Comparison of ENCODE assay signal across 17 cellular contexts in genomic region chr9:98916660-98917059, GRCh38. TPM values are rescaled to one million over a fixed set of nuclear protein-coding genes. Genes with fewer than 3 reads are reported as not detected.
DNase-seq lines count a peak whose midpoint lies in the region; ATAC-seq and TF ChIP-seq lines count a peak whose summit lies in the region.
"Had no signal": no experiment of that assay in that cellular context is flagged by ENCODE, and none has a peak within 500 bp of the region (broad histone marks: within the 10 kb centered on the region; RNA-seq: fewer than 3 reads in every experiment).

No MANE protein-coding gene starts in this region.

- no peak overlapping the region for H2AFZ ChIP-seq in trophoblast cell (ENCODE audit: insufficient read depth, low read length, poor library complexity)

- H3K23ac ChIP-seq in mesendoderm (ENCODE audit: low read length) (no peak overlapping the region), trophoblast cell (ENCODE audit: low read length) (no peak overlapping the region)

- H2BK120ac ChIP-seq in mesendoderm (ENCODE audit: low read depth, low read length) (no peak overlapping the region), trophoblast cell (ENCODE audit: insufficient read depth, low read length, poor library complexity) (no peak overlapping the region)

- ATAC-seq in upper lobe of right lung (peak; percentile 35), GM19467 (IDR thresholded peaks at IDR 0.05; ENCODE audit: unreplicated experiment) (no peak)
- ATAC-seq: activated T-helper 17 cell treated with anti-CD3 and anti-CD28 coated beads, Interleukin-2, amount 50 U/mL, for 72 hours; naive thymus-derived CD8-positive, alpha-beta T cell had no signal

- H3K27me3 ChIP-seq in mesendoderm (ENCODE audit: insufficient read depth, low read length, poor library complexity) (no peaks in the 10 kb centered on the region), upper lobe of right lung (no peaks in the 10 kb centered on the region), trophoblast cell (ENCODE audit: insufficient read depth, low read length) (no peaks in the 10 kb centered on the region)
- H3K27me3 ChIP-seq: tibial artery had no signal

- H3K4me2 ChIP-seq in mesendoderm (ENCODE audit: low read length) = no peak overlapping the region
- no peak overlapping the region for H3K4me2 ChIP-seq in trophoblast cell (ENCODE audit: low read length)

- H3K79me1 ChIP-seq in mesendoderm (ENCODE audit: low read length) = no peaks in the 10 kb centered on the region
- H3K79me1 ChIP-seq in trophoblast cell (ENCODE audit: low read length) = no peaks in the 10 kb centered on the region

- H3K4me1 ChIP-seq in mesendoderm (ENCODE audit: control insufficient read depth, low read depth, low read length) = no peaks in the 10 kb centered on the region
- peaks cover 11% of the 10 kb centered on the region for H3K4me1 ChIP-seq in upper lobe of right lung
- H3K4me1 ChIP-seq in trophoblast cell (ENCODE audit: control insufficient read depth in 1 of 2, insufficient read depth in 2 of 2, low read length in 2 of 2) = no peaks in the 10 kb centered on the region

- H3K36me3 ChIP-seq in mesendoderm (ENCODE audit: control insufficient read depth, insufficient read depth, low read length) = no peaks in the 10 kb centered on the region
- H3K36me3 ChIP-seq in upper lobe of right lung = no peaks in the 10 kb centered on the region
- H3K36me3 ChIP-seq in trophoblast cell (ENCODE audit: control insufficient read depth in 1 of 2, insufficient read depth in 2 of 2, low read length in 2 of 2) = no peaks in the 10 kb centered on the region
- H3K36me3 ChIP-seq: tibial artery had no signal

- no peak overlapping the region for H2BK15ac ChIP-seq in mesendoderm (replicated peaks; ENCODE audit: low read depth)

- H3K4ac ChIP-seq in mesendoderm (ENCODE audit: low read depth, low read length) = no peak overlapping the region
- H3K4ac ChIP-seq in trophoblast cell (ENCODE audit: low read depth, low read length) = no peak overlapping the region

- TF ChIP-seq CTCF in fibroblast of the aortic adventitia (IDR thresholded peaks at IDR 0.05; ENCODE audit: insufficient read depth, low read length) (no peak), upper lobe of right lung (IDR thresholded peaks at IDR 0.05) (no peak)

- no peaks in the 10 kb centered on the region for H3K79me2 ChIP-seq in mesendoderm (ENCODE audit: control insufficient read depth, insufficient read depth, low read length)
- no peaks in the 10 kb centered on the region for H3K79me2 ChIP-seq in trophoblast cell (ENCODE audit: control insufficient read depth, insufficient read depth, low read length, poor library complexity)

- H4K12ac ChIP-seq in trophoblast cell (ENCODE audit: low read depth, low read length) = no peak overlapping the region

- no peak overlapping the region for H3K14ac ChIP-seq in trophoblast cell (ENCODE audit: low read length)

- no peaks in the 10 kb centered on the region for H3K9me3 ChIP-seq in upper lobe of right lung
- no peaks in the 10 kb centered on the region for H3K9me3 ChIP-seq in trophoblast cell (ENCODE audit: insufficient read depth, low read depth, low read length)
- H3K9me3 ChIP-seq: tibial artery had no signal

- H3K4me3 ChIP-seq in fibroblast of the aortic adventitia (ENCODE audit: low read depth, low read length) (no peak overlapping the region), mesendoderm (ENCODE audit: low read length) (no peak overlapping the region), upper lobe of right lung (no peak overlapping the region), trophoblast cell (ENCODE audit: low read depth, low read length) (no peak overlapping the region)
- H3K4me3 ChIP-seq: tibial artery had no signal

- DNase-seq in NCI-H146 (lab: John Stamatoyannopoulos, UW) (peak; percentile 21), NCI-H146 treated with DMSO at 0.1 percent for 48 hours (lab: John Stamatoyannopoulos, UW; ENCODE audit: unreplicated experiment) (no peak), fibroblast of the aortic adventitia (ENCODE audit: low read depth) (peak; percentile 29), mesendoderm (peak; percentile 83), upper lobe of right lung (no peak), activated gamma-delta T cell treated with Interleukin-2 at 50 U/mL for 16 hours (no peak), trophoblast cell (no peak)
- DNase-seq: activated CD4-positive, alpha-beta T cell treated with anti-CD3 and anti-CD28 coated beads for 48 hours; erythroblast; immature natural killer cell; Kasumi-1; naive thymus-derived CD8-positive, alpha-beta T cell; NCI-H2081 treated with DMSO at 0.1 percent for 48 hours had no signal

- H3K9ac ChIP-seq in mesendoderm (ENCODE audit: low read length) (peak overlapping the region; percentile 25), trophoblast cell (ENCODE audit: low read length) (no peak overlapping the region)

- no CpG with 5 or more reads among the region's 9 CpGs for WGBS in mesendoderm (ENCODE audit: extremely low coverage, insufficient coverage, low lambda C conversion rate)
- no CpG with 5 or more reads among the region's 9 CpGs for whole genome bisulfite sequencing in trophoblast cell (ENCODE audit: extremely low coverage, insufficient coverage, insufficient read length)

- no peak overlapping the region for H2BK5ac ChIP-seq in mesendoderm (ENCODE audit: low read length)
- H2BK5ac ChIP-seq in trophoblast cell (ENCODE audit: low read depth, low read length, poor library complexity) = no peak overlapping the region

- H3K56ac ChIP-seq in mesendoderm (ENCODE audit: low read length) = no peak overlapping the region

- no peak overlapping the region for H4K8ac ChIP-seq in mesendoderm (ENCODE audit: low read depth, low read length)
- H4K8ac ChIP-seq in trophoblast cell (ENCODE audit: low read depth, low read length) = no peak overlapping the region

- H2AK5ac ChIP-seq in mesendoderm (ENCODE audit: low read length) (no peak overlapping the region), trophoblast cell (ENCODE audit: low read length) (no peak overlapping the region)

- no peak overlapping the region for H3K27ac ChIP-seq in mesendoderm (ENCODE audit: low read depth, low read length)
- H3K27ac ChIP-seq in upper lobe of right lung = no peak overlapping the region
- no peak overlapping the region for H3K27ac ChIP-seq in trophoblast cell (ENCODE audit: low read depth, low read length)
- H3K27ac ChIP-seq: 22Rv1 had no signal

- H4K5ac ChIP-seq in mesendoderm (ENCODE audit: low read length) = no peak overlapping the region

- H2BK12ac ChIP-seq in trophoblast cell (ENCODE audit: low read length) = no peak overlapping the region

- intact Hi-C loops in upper lobe of right lung (cut with DNase I) = no loop called here

- H4K91ac ChIP-seq in trophoblast cell (ENCODE audit: low read depth, low read length) = no peak overlapping the region

- H3K18ac ChIP-seq in mesendoderm (ENCODE audit: low read length) = peak overlapping the region; percentile 69
- no peak overlapping the region for H3K18ac ChIP-seq in trophoblast cell (ENCODE audit: low read length)

RNA-seq across cellular contexts. Expression of gene COL15A1, which starts 27.0 kb away (rescaled TPM):
- total RNA-seq in fibroblast of the aortic adventitia (ENCODE audit: low replicate concordance) = 25.1 and 25.3 TPM in 2 replicates
- polyA plus RNA-seq in mesendoderm (2013, experiment 1 of 2) = 0.22 TPM
- 0.32 TPM for polyA plus RNA-seq in mesendoderm (2013, experiment 2 of 2)
- 8.0 TPM for total RNA-seq in upper lobe of right lung
- 0.51 and 0.57 TPM in 2 replicates for polyA plus RNA-seq in trophoblast cell (2013)
- total RNA-seq: naive thymus-derived CD8-positive, alpha-beta T cell had no signal
- polyA plus RNA-seq: naive thymus-derived CD8-positive, alpha-beta T cell had no signal

Comparison
In these comparisons a context has a peak if more than half of its experiments do, and no peak if none do; other contexts are left out.
1. DNase-seq: peak in NCI-H146 (single experiment), fibroblast of the aortic adventitia (single experiment) and mesendoderm (single experiment); none in NCI-H146 treated with DMSO at 0.1 percent for 48 hours (single experiment), upper lobe of right lung (single experiment), activated gamma-delta T cell treated with Interleukin-2 at 50 U/mL for 16 hours (single experiment) and trophoblast cell (0 of 2).